In genomic region chr6:9412951-9413559, GRCh38 we compare ENCODE assay signal across 10 cellular contexts.
DNase-seq lines count a peak whose midpoint lies in the region; ATAC-seq, FAIRE-seq and TF ChIP-seq lines count a peak whose summit lies in the region.
"Had no signal": no experiment of that assay in that cellular context is flagged by ENCODE, and none has a peak within 500 bp of the region (broad histone marks: within the 10 kb centered on the region; RNA-seq: fewer than 3 reads in every experiment).

No MANE protein-coding gene starts in this region.

- no peak overlapping the region for H3K9ac ChIP-seq in H9 (ENCODE audit: extremely low read depth, insufficient read length, low read length)

- ATAC-seq in mucosa of descending colon: peak; percentile 54
- no peak for ATAC-seq in CD8-positive, alpha-beta T cell

- H2BK20ac ChIP-seq in H9 (ENCODE audit: low read depth, low read length, poor library complexity, severe bottlenecking): no peak overlapping the region

- peaks cover 0 to 5% (median 0%) of the 10 kb centered on the region in 3 experiments; a peak in 2 of 7 replicates for H3K36me3 Mint-ChIP-seq in H9 (ENCODE audit: insufficient read depth in 1 of 3, low read depth in 3 of 3)
- H3K36me3 Mint-ChIP-seq in activated T-helper 1 cell treated with anti-CD3 and anti-CD28 coated beads, Interleukin-12 subunit alpha, Interleukin-12 subunit beta, Interleukin-2, Interleukin-4 antibody, amounts not matched to agents 30 ng/mL and 10 ng/mL and 1 ng/mL, durations not matched to agents 14 hours and 24 hours and 36 hours (ENCODE audit: low read depth): no peaks in the 10 kb centered on the region
- H3K36me3 Mint-ChIP-seq in CD8-positive, alpha-beta T cell: no peaks in the 10 kb centered on the region

- no peaks in the 10 kb centered on the region for H3K79me2 ChIP-seq in H9 (ENCODE audit: insufficient read depth, low read length)

- H3K4me1 Mint-ChIP-seq in H9: no peaks in the 10 kb centered on the region
- no peaks in the 10 kb centered on the region for H3K4me1 Mint-ChIP-seq in activated T-helper 1 cell treated with anti-CD3 and anti-CD28 coated beads, Interleukin-12 subunit alpha, Interleukin-12 subunit beta, Interleukin-2, Interleukin-4 antibody, amounts not matched to agents 30 ng/mL and 10 ng/mL and 1 ng/mL, durations not matched to agents 14 hours and 24 hours and 36 hours (ENCODE audit: low read depth)
- no peaks in the 10 kb centered on the region for H3K4me1 Mint-ChIP-seq in CD8-positive, alpha-beta T cell (ENCODE audit: low read depth)

- no peaks in the 10 kb centered on the region for H3K79me1 ChIP-seq in H9 (ENCODE audit: insufficient read depth, low read depth, low read length, poor library complexity, severe bottlenecking)

- H3K36me3 ChIP-seq in mucosa of descending colon (ENCODE audit: low read depth) (no peaks in the 10 kb centered on the region), vagina (no peaks in the 10 kb centered on the region)
- no peaks in the 10 kb centered on the region for H3K36me3 ChIP-seq in CD8-positive, alpha-beta T cell (ENCODE audit: insufficient read depth, low read length)

- FAIRE-seq in G401.6 (lab: Jason Lieb, UNC): peak; percentile 11

- H4K5ac ChIP-seq in H9 (ENCODE audit: insufficient read length, low read depth, low read length): no peak overlapping the region

- H3T11ph ChIP-seq in H9 (ENCODE audit: low read length): no peak overlapping the region

- CTCF ChIA-PET in CD8-positive, alpha-beta T cell (lab: Charles Lee): no interaction called here

- no peak overlapping the region for H2AFZ ChIP-seq in H9 (ENCODE audit: low read length)

- H3K27ac Mint-ChIP-seq in H9: no peak overlapping the region
- no peak overlapping the region for H3K27ac Mint-ChIP-seq in activated T-helper 1 cell treated with anti-CD3 and anti-CD28 coated beads, Interleukin-12 subunit alpha, Interleukin-12 subunit beta, Interleukin-2, Interleukin-4 antibody, amounts not matched to agents 30 ng/mL and 10 ng/mL and 1 ng/mL, durations not matched to agents 14 hours and 24 hours and 36 hours
- H3K27ac Mint-ChIP-seq in CD8-positive, alpha-beta T cell: no peak overlapping the region
- H3K27ac Mint-ChIP-seq: T-helper 1 cell treated with Interleukin-12 subunit alpha and Interleukin-12 subunit beta and Interleukin-4 antibody, amounts not matched to agents 30 μg/mL and 1 μg/mL, for 36 hours had no signal

- H3K4me3 ChIP-seq in astrocyte of the spinal cord (ENCODE audit: low read depth, low read length) (no peak overlapping the region), mucosa of descending colon (no peak overlapping the region), vagina (no peak overlapping the region)
- H3K4me3 ChIP-seq in CD8-positive, alpha-beta T cell (ENCODE audit: low read depth, low read length): no peak overlapping the region

- no peak overlapping the region for H3K4ac ChIP-seq in H9 (ENCODE audit: low read depth, low read length)

- no peak overlapping the region for H2BK15ac ChIP-seq in H9 (ENCODE audit: low read depth, low read length)

- POLR2A ChIA-PET in CD8-positive, alpha-beta T cell (lab: Charles Lee): no interaction called here

- H3K9me3 ChIP-seq in H9 (ENCODE audit: control insufficient read depth, low read depth, low read length): no peaks in the 10 kb centered on the region
- no peaks in the 10 kb centered on the region for H3K9me3 ChIP-seq in mucosa of descending colon
- H3K9me3 ChIP-seq in vagina: no peaks in the 10 kb centered on the region
- no peaks in the 10 kb centered on the region for H3K9me3 ChIP-seq in CD8-positive, alpha-beta T cell (ENCODE audit: low read length)

- no peak overlapping the region for H2BK120ac ChIP-seq in H9 (ENCODE audit: low read depth, low read length, poor library complexity, severe bottlenecking)

- TF ChIP-seq POLR2A in vagina (IDR thresholded peaks at IDR 0.05): no peak

- no peaks in the 10 kb centered on the region for H3K27me3 ChIP-seq in H9 (ENCODE audit: insufficient read depth, low read length)
- H3K27me3 ChIP-seq in vagina: no peaks in the 10 kb centered on the region
- H3K27me3 ChIP-seq in CD8-positive, alpha-beta T cell (ENCODE audit: insufficient read depth, low read length): no peaks in the 10 kb centered on the region

- no peak overlapping the region for H3K14ac ChIP-seq in H9 (ENCODE audit: insufficient read depth, low read length)

- H2AK5ac ChIP-seq in H9 (ENCODE audit: insufficient read length, low read length): no peak overlapping the region

- H3K4me3 Mint-ChIP-seq in H9: no peak overlapping the region
- no peak overlapping the region for H3K4me3 Mint-ChIP-seq in activated T-helper 1 cell treated with anti-CD3 and anti-CD28 coated beads, Interleukin-12 subunit alpha, Interleukin-12 subunit beta, Interleukin-2, Interleukin-4 antibody, amounts not matched to agents 30 ng/mL and 10 ng/mL and 1 ng/mL, durations not matched to agents 14 hours and 24 hours and 36 hours
- H3K4me3 Mint-ChIP-seq in CD8-positive, alpha-beta T cell: no peak overlapping the region
- H3K4me3 Mint-ChIP-seq: T-helper 1 cell treated with Interleukin-12 subunit alpha and Interleukin-12 subunit beta and Interleukin-4 antibody, amounts not matched to agents 30 μg/mL and 1 μg/mL, for 36 hours had no signal

- no peaks in the 10 kb centered on the region; a peak in 2 of 5 replicates for H3K9me3 Mint-ChIP-seq in H9
- no peaks in the 10 kb centered on the region for H3K9me3 Mint-ChIP-seq in activated T-helper 1 cell treated with anti-CD3 and anti-CD28 coated beads, Interleukin-12 subunit alpha, Interleukin-12 subunit beta, Interleukin-2, Interleukin-4 antibody, amounts not matched to agents 30 ng/mL and 10 ng/mL and 1 ng/mL, durations not matched to agents 14 hours and 24 hours and 36 hours
- no peaks in the 10 kb centered on the region for H3K9me3 Mint-ChIP-seq in CD8-positive, alpha-beta T cell
- H3K9me3 Mint-ChIP-seq: T-helper 1 cell treated with Interleukin-12 subunit alpha and Interleukin-12 subunit beta and Interleukin-4 antibody, amounts not matched to agents 30 μg/mL and 1 μg/mL, for 36 hours had no signal

- no peak overlapping the region for H4K8ac ChIP-seq in H9 (replicated peaks; ENCODE audit: insufficient read length, low read depth, low read length)

- DNase-seq in H9: peak; percentile 57
- DNase-seq in NCI-H187 treated with DMSO at 0.1 percent for 48 hours (lab: John Stamatoyannopoulos, UW): peak; percentile 6
- no peak for DNase-seq in astrocyte of the spinal cord (ENCODE audit: low read depth, low spot score)
- DNase-seq in mucosa of descending colon: peak in 1 of 3 donors; percentile 55
- no peak for DNase-seq in vagina (ENCODE audit: extremely low spot score in 2 of 2)
- no peak for DNase-seq in activated T-helper 1 cell treated with anti-CD3 and anti-CD28 coated beads, Interleukin-12 subunit alpha, Interleukin-12 subunit beta, Interleukin-2, Interleukin-4 antibody, amounts not matched to agents 30 ng/mL and 10 ng/mL and 1 ng/mL, durations not matched to agents 14 hours and 24 hours and 36 hours (ENCODE audit: low spot score)
- DNase-seq in CD8-positive, alpha-beta T cell: no peak
- DNase-seq: left cardiac atrium had no signal

- in situ Hi-C loops in astrocyte of the spinal cord (cut with HindIII; ENCODE audit: low sequenced_read_pairs): no loop called here

- H3K27ac ChIP-seq in H9 (ENCODE audit: insufficient read length, low read depth, low read length): no peak overlapping the region
- H3K27ac ChIP-seq in vagina: no peak overlapping the region
- H3K27ac ChIP-seq in CD8-positive, alpha-beta T cell (ENCODE audit: low read depth, low read length): no peak overlapping the region

- no peak overlapping the region for H3K18ac ChIP-seq in H9 (ENCODE audit: insufficient read length, low read depth, low read length)

- H4K20me1 ChIP-seq in H9 (ENCODE audit: control insufficient read depth, insufficient read depth, insufficient read length): no peaks in the 10 kb centered on the region

- WGBS in H9 (ENCODE audit: extremely low coverage, insufficient read length, low lambda C conversion rate): no CpG with 5 or more reads among the region's 5 CpGs

- intact Hi-C loops in mucosa of descending colon (cut with DNase I, micrococcal nuclease) (loop anchor here in 1 of 2 donors (5.0 kb wide), 1 partner anchor 431 kb away; no protein-coding TSS in a partner anchor), vagina (cut with DNase I) (no loop called here)
- intact Hi-C loops in activated T-helper 1 cell treated with anti-CD3 and anti-CD28 coated beads, Interleukin-12 subunit alpha, Interleukin-12 subunit beta, Interleukin-2, Interleukin-4 antibody, amounts not matched to agents 30 ng/mL and 10 ng/mL and 1 ng/mL, durations not matched to agents 14 hours and 24 hours and 36 hours (cut with micrococcal nuclease): loop anchor here (5.0 kb wide), 1 partner anchor 431 kb away; no protein-coding TSS in a partner anchor
- intact Hi-C loops in CD8-positive, alpha-beta T cell (cut with DNase I, micrococcal nuclease): no loop called here

- H3K4me2 ChIP-seq in H9 (ENCODE audit: insufficient read depth, insufficient read length, low read length): no peak overlapping the region

- TF ChIP-seq CTCF in H9 (conservative IDR thresholded peaks at IDR 0.05): peak; percentile 80
- TF ChIP-seq CTCF in astrocyte of the spinal cord (IDR thresholded peaks at IDR 0.05; ENCODE audit: low read depth, low read length): peak; percentile 63
- peak; percentile 32 for TF ChIP-seq CTCF in mucosa of descending colon (IDR thresholded peaks at IDR 0.05)
- TF ChIP-seq CTCF in vagina (IDR thresholded peaks at IDR 0.05): no peak
- TF ChIP-seq CTCF in CD8-positive, alpha-beta T cell (IDR thresholded peaks at IDR 0.05): no peak

- H3K23me2 ChIP-seq in H9 (ENCODE audit: insufficient read length, low read depth, low read length, poor library complexity, severe bottlenecking): no peaks in the 10 kb centered on the region

- H3K56ac ChIP-seq in H9 (ENCODE audit: insufficient read length, low read depth, low read length): no peak overlapping the region

- H3K23ac ChIP-seq in H9 (ENCODE audit: insufficient read length, low read depth, low read length): no peak overlapping the region

- no peak overlapping the region for H4K91ac ChIP-seq in H9 (ENCODE audit: insufficient read length, low read depth, low read length)

- H3K4me1 ChIP-seq in H9 (ENCODE audit: insufficient read depth, low read length) (no peaks in the 10 kb centered on the region), mucosa of descending colon (ENCODE audit: low read depth) (no peaks in the 10 kb centered on the region), vagina (no peaks in the 10 kb centered on the region)
- no peaks in the 10 kb centered on the region for H3K4me1 ChIP-seq in CD8-positive, alpha-beta T cell (ENCODE audit: insufficient read depth, low read length)

- no peak overlapping the region for H2BK12ac ChIP-seq in H9 (ENCODE audit: insufficient read length, low read depth, low read length)

- H2BK5ac ChIP-seq in H9 (ENCODE audit: insufficient read length, low read length): no peak overlapping the region

- H3K27me3 Mint-ChIP-seq in H9 (ENCODE audit: low read depth): peaks cover 3% of the 10 kb centered on the region
- H3K27me3 Mint-ChIP-seq in activated T-helper 1 cell treated with anti-CD3 and anti-CD28 coated beads, Interleukin-12 subunit alpha, Interleukin-12 subunit beta, Interleukin-2, Interleukin-4 antibody, amounts not matched to agents 30 ng/mL and 10 ng/mL and 1 ng/mL, durations not matched to agents 14 hours and 24 hours and 36 hours (ENCODE audit: insufficient read depth): no peaks in the 10 kb centered on the region
- H3K27me3 Mint-ChIP-seq in CD8-positive, alpha-beta T cell (ENCODE audit: low read depth): no peaks in the 10 kb centered on the region

Comparison
In these comparisons a context has a peak if more than half of its experiments do, and no peak if none do; other contexts are left out.
1. DNase-seq: peak in H9 (single experiment) and NCI-H187 treated with DMSO at 0.1 percent for 48 hours (single experiment); none in astrocyte of the spinal cord (single experiment), vagina (0 of 2), activated T-helper 1 cell treated with anti-CD3 and anti-CD28 coated beads, Interleukin-12 subunit alpha, Interleukin-12 subunit beta, Interleukin-2, Interleukin-4 antibody, amounts not matched to agents 30 ng/mL and 10 ng/mL and 1 ng/mL, durations not matched to agents 14 hours and 24 hours and 36 hours (single experiment) and CD8-positive, alpha-beta T cell (0 of 7).
2. CTCF ChIP-seq: peak in H9 (single experiment), astrocyte of the spinal cord (single experiment) and mucosa of descending colon (single experiment); none in vagina (0 of 3) and CD8-positive, alpha-beta T cell (single experiment).